ENCODE assay signal across 8 cellular contexts in genomic region chr7:105876964-105877601, GRCh38. TPM values are rescaled to one million over a fixed set of nuclear protein-coding genes. Genes with fewer than 3 reads are reported as not detected.
DNase-seq lines count a peak whose midpoint lies in the region; ATAC-seq and TF ChIP-seq lines count a peak whose summit lies in the region.

No MANE protein-coding gene starts in this region.

- no peaks in the 10 kb centered on the region for H3K79me2 ChIP-seq in KMS-11 (ENCODE audit: insufficient read depth, low read depth)

- H4K20me1 ChIP-seq in KMS-11 (ENCODE audit: insufficient read depth) = no peaks in the 10 kb centered on the region

- H3K4me1 ChIP-seq in KMS-11 (ENCODE audit: low read depth, poor library complexity, severe bottlenecking) = peaks cover 6% of the 10 kb centered on the region

- peak overlapping the region; percentile 64 for H3K4me2 ChIP-seq in KMS-11

- DNase-seq in ELR (ENCODE audit: low read depth) = peak; percentile 73
- peak; percentile 19 to 21 for DNase-seq in activated CD4-positive, alpha-beta T cell treated with anti-CD3 and anti-CD28 coated beads, Interleukin-2, amount 50 U/mL, for 48 hours
- DNase-seq in fibroblast of peridontal ligament (ENCODE audit: extremely low read depth) = peak; percentile 46
- DNase-seq in naive thymus-derived CD8-positive, alpha-beta T cell = peak in 4 of 10 donors; percentile 23 to 38 (median 29)
- no peak for DNase-seq in dedifferentiated amniotic fluid mesenchymal stem cell (ENCODE audit: extremely low spot score)

- H3K27ac ChIP-seq in KMS-11 = no peak overlapping the region

- H3K4me3 Mint-ChIP-seq in naive thymus-derived CD8-positive, alpha-beta T cell = peak overlapping the region; percentile 85 to 97 (median 90)

- H3K36me3 ChIP-seq in KMS-11 (ENCODE audit: insufficient read depth) = no peaks in the 10 kb centered on the region

- peak; percentile 19; the same call in 1 of the 2 replicates for TF ChIP-seq CTCF in KMS-11 (conservative IDR thresholded peaks at IDR 0.05; ENCODE audit: low read depth, low read length)

- no peaks in the 10 kb centered on the region for H3K27me3 ChIP-seq in KMS-11 (ENCODE audit: insufficient read depth, low read depth)

- peaks cover 0 to 5% (median 3%) of the 10 kb centered on the region in 3 donors for H3K36me3 Mint-ChIP-seq in naive thymus-derived CD8-positive, alpha-beta T cell

- H3K4me3 ChIP-seq in KMS-11 (IDR thresholded peaks at IDR 0.05; ENCODE audit: insufficient read depth, low read depth, low read length) = no peak overlapping the region

- POLR2A ChIA-PET in naive thymus-derived CD8-positive, alpha-beta T cell (lab: Charles Lee) = interaction anchor here (0.6 to 2.6 kb wide), 6 partner anchors 11 to 596 kb away, joined by 3 to 20 read pairs (median 4); no protein-coding TSS in a partner anchor

- ATAC-seq in naive thymus-derived CD8-positive, alpha-beta T cell = peak; percentile 18 to 20
- no peak for ATAC-seq in GM21423 (IDR thresholded peaks at IDR 0.05; ENCODE audit: unreplicated experiment)
- no peak for ATAC-seq in HG03439 (IDR thresholded peaks at IDR 0.05; ENCODE audit: unreplicated experiment)

- peak overlapping the region; percentile 56 to 94 (median 73) for H3K27ac Mint-ChIP-seq in naive thymus-derived CD8-positive, alpha-beta T cell

- no peaks in the 10 kb centered on the region for H3K9me3 Mint-ChIP-seq in naive thymus-derived CD8-positive, alpha-beta T cell

- no peaks in the 10 kb centered on the region for H3K27me3 Mint-ChIP-seq in naive thymus-derived CD8-positive, alpha-beta T cell

- peaks cover 29 to 54% (median 49%) of the 10 kb centered on the region in 4 donors for H3K4me1 Mint-ChIP-seq in naive thymus-derived CD8-positive, alpha-beta T cell

- H3K9ac ChIP-seq in KMS-11 = peak overlapping the region; percentile 64; the same call in 1 of the 2 replicates

- peak overlapping the region; percentile 86 for H2AFZ ChIP-seq in KMS-11 (ENCODE audit: low read depth)

RNA-seq across cellular contexts. Expression of gene ATXN7L1, which starts 0.7 kb away (rescaled TPM):
- 10 to 100 TPM; 32.9 to 35.1 TPM for total RNA-seq in naive thymus-derived CD8-positive, alpha-beta T cell
- 10 to 100 TPM in 2 of 3 donors, 1 to 10 TPM in 1; 6.7 to 12.7 (median 10.3) TPM for polyA plus RNA-seq in naive thymus-derived CD8-positive, alpha-beta T cell

Comparison
In these comparisons a context has a peak if more than half of its experiments do, and no peak if none do; other contexts are left out.
1. ATAC-seq: peak in naive thymus-derived CD8-positive, alpha-beta T cell (2 of 2); none in GM21423 (single experiment) and HG03439 (single experiment).